8 cellular contexts compared by ENCODE assay signal in genomic region chr3:53254190-53254809, GRCh38. TPM values are rescaled to one million over a fixed set of nuclear protein-coding genes. Genes with fewer than 3 reads are reported as not detected.
DNase-seq lines count a peak whose midpoint lies in the region; ATAC-seq and TF ChIP-seq lines count a peak whose summit lies in the region.

No MANE protein-coding gene starts in this region.

- H3K9me2 ChIP-seq in DOHH2 (replicated peaks; ENCODE audit: control insufficient read depth, low read length) = no peaks in the 10 kb centered on the region

- peak overlapping the region; percentile 96 for H3K4me2 ChIP-seq in DOHH2 (ENCODE audit: low read length)

- no peak for DNase-seq in activated naive CD8-positive, alpha-beta T cell treated with anti-CD3 and anti-CD28 coated beads, Interleukin-2, amount 10 ng/mL, durations not matched to agents 7 days and 5 days

- peaks cover 10% of the 10 kb centered on the region for H3K36me3 Mint-ChIP-seq in activated naive CD8-positive, alpha-beta T cell treated with anti-CD3 and anti-CD28 coated beads, Interleukin-2, amount 10 ng/mL, durations not matched to agents 7 days and 5 days

- peak overlapping the region; percentile 69 to 77 (median 70) for H3K9ac ChIP-seq in skeletal muscle tissue (ENCODE audit: low read depth in 1 of 3, low read length in 3 of 3)

- H3K9me3 ChIP-seq in DOHH2 (ENCODE audit: control insufficient read depth, insufficient read depth, low read length) = no peaks in the 10 kb centered on the region
- no peaks in the 10 kb centered on the region for H3K9me3 ChIP-seq in skeletal muscle tissue (ENCODE audit: control insufficient read depth in 3 of 3, low read length in 3 of 3)

- H3K4me3 ChIP-seq in DOHH2 (ENCODE audit: low read length) (peak overlapping the region; percentile 93), iPS-11a (ENCODE audit: low read depth, low read length) (peak overlapping the region; percentile 94), skeletal muscle tissue (ENCODE audit: low read length in 3 of 3) (peak overlapping the region; percentile 80 to 83 (median 82))

- POLR2A ChIA-PET in activated naive CD8-positive, alpha-beta T cell treated with anti-CD3 and anti-CD28 coated beads, Interleukin-2, amount 10 ng/mL, durations not matched to agents 7 days and 5 days (lab: Charles Lee) = interaction anchor here (0.8 to 2.7 kb wide), 6 partner anchors 11 to 94 kb away, joined by 3 to 19 read pairs (median 6); partner anchors contain the start of gene DCP1A

- peak overlapping the region; percentile 95 for H3K4me3 Mint-ChIP-seq in activated naive CD8-positive, alpha-beta T cell treated with anti-CD3 and anti-CD28 coated beads, Interleukin-2, amount 10 ng/mL, durations not matched to agents 7 days and 5 days

- peak overlapping the region; percentile 88 for H3K27ac Mint-ChIP-seq in activated naive CD8-positive, alpha-beta T cell treated with anti-CD3 and anti-CD28 coated beads, Interleukin-2, amount 10 ng/mL, durations not matched to agents 7 days and 5 days

- no peak for TF ChIP-seq CTCF in DOHH2 (IDR thresholded peaks at IDR 0.05; ENCODE audit: low read depth, low read length, poor library complexity, severe bottlenecking)

- H3K36me3 ChIP-seq in DOHH2 (ENCODE audit: control insufficient read depth, low read length) = peaks cover 52% of the 10 kb centered on the region
- H3K36me3 ChIP-seq in skeletal muscle tissue (ENCODE audit: control insufficient read depth in 3 of 3, insufficient read depth in 3 of 3, low read length in 3 of 3) = no peaks in the 10 kb centered on the region

- H3K27me3 Mint-ChIP-seq in activated naive CD8-positive, alpha-beta T cell treated with anti-CD3 and anti-CD28 coated beads, Interleukin-2, amount 10 ng/mL, durations not matched to agents 7 days and 5 days = peaks cover 12% of the 10 kb centered on the region

- H3K27me3 ChIP-seq in DOHH2 (ENCODE audit: control insufficient read depth, low read length) (no peaks in the 10 kb centered on the region), skeletal muscle tissue (ENCODE audit: control insufficient read depth in 3 of 3, insufficient read depth in 3 of 3, low read length in 3 of 3) (no peaks in the 10 kb centered on the region)

- H3K79me2 ChIP-seq in DOHH2 (ENCODE audit: control insufficient read depth, low read length) = peaks cover 69% of the 10 kb centered on the region

- peaks cover 41% of the 10 kb centered on the region for H3K4me1 Mint-ChIP-seq in activated naive CD8-positive, alpha-beta T cell treated with anti-CD3 and anti-CD28 coated beads, Interleukin-2, amount 10 ng/mL, durations not matched to agents 7 days and 5 days

- peaks cover 23% of the 10 kb centered on the region for H3F3A ChIP-seq in DOHH2 (ENCODE audit: control insufficient read depth, insufficient read depth)

- peaks cover 39% of the 10 kb centered on the region for H4K20me1 ChIP-seq in DOHH2 (ENCODE audit: control insufficient read depth, insufficient read depth, low read depth, low read length)

- H3K27ac ChIP-seq in DOHH2 (ENCODE audit: low read depth, low read length) (peak overlapping the region; percentile 92), skeletal muscle tissue (ENCODE audit: low read depth, low read length) (no peak overlapping the region)

- peak; percentile 1 for ATAC-seq in HG03460 (IDR thresholded peaks at IDR 0.05; ENCODE audit: unreplicated experiment)
- ATAC-seq in activated naive CD8-positive, alpha-beta T cell treated with anti-CD3 and anti-CD28 coated beads, Interleukin-2, amount 10 ng/mL, durations not matched to agents 7 days and 5 days (ENCODE audit: low read depth) = no peak
- no peak for ATAC-seq in HG03159 (IDR thresholded peaks at IDR 0.05; ENCODE audit: unreplicated experiment)
- ATAC-seq in GM18868 (IDR thresholded peaks at IDR 0.05; ENCODE audit: unreplicated experiment) = no peak
- ATAC-seq in activated CD4-positive, CD25-positive, alpha-beta regulatory T cell treated with anti-CD3 and anti-CD28 coated beads, Interleukin-2, amount 50 U/mL, for 24 hours = no peak

- H3K4me1 ChIP-seq in DOHH2 (ENCODE audit: control insufficient read depth, low read length) (peaks cover 56% of the 10 kb centered on the region), skeletal muscle tissue (ENCODE audit: control insufficient read depth in 3 of 3, insufficient read depth in 3 of 3, low read length in 3 of 3) (peaks cover 17 to 29% (median 22%) of the 10 kb centered on the region in 3 donors)

- no peaks in the 10 kb centered on the region for H3K9me3 Mint-ChIP-seq in activated naive CD8-positive, alpha-beta T cell treated with anti-CD3 and anti-CD28 coated beads, Interleukin-2, amount 10 ng/mL, durations not matched to agents 7 days and 5 days

RNA-seq across cellular contexts. Expression of gene TKT, which starts 1.5 kb away (rescaled TPM):
- 100 to 1,000 TPM; 204 to 210 TPM for total RNA-seq in activated naive CD8-positive, alpha-beta T cell treated with anti-CD3 and anti-CD28 coated beads, Interleukin-2, amount 10 ng/mL, durations not matched to agents 7 days and 5 days
- total RNA-seq in skeletal muscle tissue = 67.8 TPM
